In the genomic region with DNA sequence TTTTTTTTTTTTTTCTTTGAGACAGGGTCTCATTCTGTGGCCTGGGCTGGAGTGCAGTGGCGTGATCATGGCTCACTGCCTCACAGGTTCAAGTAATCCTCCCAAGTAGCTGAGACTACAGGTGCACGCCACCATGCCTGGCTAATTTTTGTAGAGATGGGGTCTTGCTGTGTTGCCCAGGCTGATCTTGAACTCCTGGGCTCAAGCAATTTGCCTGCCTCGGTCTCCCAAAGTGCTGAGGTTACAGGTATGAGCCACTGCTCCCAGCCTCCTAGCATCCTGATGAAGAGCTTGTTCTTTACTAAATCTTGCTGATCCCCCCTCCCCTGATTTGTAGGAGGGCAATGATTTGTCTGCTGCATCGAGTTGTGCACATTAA, we compare ENCODE assay signal across 1 cellular context.
A peak's percentile ranks its signal among the peaks of the same experiment; 100 is the strongest.
TF ChIP-seq lines count a peak whose summit lies in the region.

No MANE protein-coding gene starts in this region.

TF ChIP-seq in HepG2, 621 proteins besides CTCF, POLR2A, EP300 and RAD21:
- 0 out of 2 replicates have a peak, but pooled peaks have one; percentile 55 for TF ChIP-seq ZNF121 (CRISPR knock-in tag; IDR thresholded peaks at IDR 0.05)
